Comparison of ENCODE assay signal across 19 cellular contexts in the genomic region with DNA sequence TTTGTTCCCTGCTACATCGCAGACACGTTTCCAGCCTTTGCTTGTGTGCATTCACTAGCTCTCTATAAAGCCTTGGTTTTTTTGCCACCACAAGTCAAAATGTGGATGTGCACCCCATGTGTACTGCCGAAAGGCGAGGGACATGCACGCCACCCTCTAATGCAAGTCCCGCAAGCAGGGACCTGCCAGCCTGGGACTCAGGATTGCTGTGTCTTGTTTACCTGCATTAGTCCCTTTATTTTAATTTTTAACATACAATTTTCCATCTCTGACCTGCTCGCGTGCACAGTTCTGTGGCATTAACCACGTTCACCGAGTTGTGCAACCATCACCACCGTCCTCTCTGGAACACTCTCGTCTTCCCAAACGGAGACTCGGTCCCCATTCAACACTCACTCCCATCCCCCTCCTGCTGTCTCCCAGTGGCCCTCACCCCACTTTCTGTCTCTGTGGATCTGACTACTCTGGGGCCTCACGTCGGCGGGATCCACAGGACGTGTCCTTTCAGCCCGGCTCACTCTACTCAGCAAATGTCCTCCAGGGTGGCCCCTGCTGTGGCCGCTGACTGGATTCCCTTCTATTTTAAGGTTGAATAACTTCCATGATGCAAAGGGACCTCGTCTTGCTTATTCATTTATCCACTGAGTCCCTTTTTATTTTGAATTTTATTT. TPM values are rescaled to one million over a fixed set of nuclear protein-coding genes. Genes with fewer than 3 reads are reported as not detected.
DNase-seq lines count a peak whose midpoint lies in the region; ATAC-seq and TF ChIP-seq lines count a peak whose summit lies in the region.
"Had no signal": no experiment of that assay in that cellular context is flagged by ENCODE, and none has a peak within 500 bp of the region (broad histone marks: within the 10 kb centered on the region; RNA-seq: fewer than 3 reads in every experiment).

No MANE protein-coding gene starts in this region.

- H3K4me1 Mint-ChIP-seq in activated T-cell treated with anti-CD3 and anti-CD28 coated beads, Interleukin-2, amount 50 U/mL, for 4 hours (ENCODE audit: low read depth) = peaks cover 35% of the 10 kb centered on the region
- peaks cover 62 to 68% of the 10 kb centered on the region in 2 donors for H3K4me1 Mint-ChIP-seq in natural killer cell
- H3K4me1 Mint-ChIP-seq in activated T-helper 2 cell treated with anti-CD3 and anti-CD28 coated beads, Interferon-gamma antibody, Interleukin-2, Interleukin-4, amounts not matched to agents 10 μg/mL and 5 μg/mL and 100 μg/mL, durations not matched to agents 14 hours and 24 hours and 36 hours (ENCODE audit: low read depth) = no peaks in the 10 kb centered on the region

- no peaks in the 10 kb centered on the region for H3K27me3 Mint-ChIP-seq in activated T-cell treated with anti-CD3 and anti-CD28 coated beads, Interleukin-2, amount 50 U/mL, for 4 hours (ENCODE audit: low read depth)
- H3K27me3 Mint-ChIP-seq in natural killer cell (ENCODE audit: low read depth in 2 of 2) = no peaks in the 10 kb centered on the region
- no peaks in the 10 kb centered on the region for H3K27me3 Mint-ChIP-seq in activated T-helper 2 cell treated with anti-CD3 and anti-CD28 coated beads, Interferon-gamma antibody, Interleukin-2, Interleukin-4, amounts not matched to agents 10 μg/mL and 5 μg/mL and 100 μg/mL, durations not matched to agents 14 hours and 24 hours and 36 hours (ENCODE audit: low read depth)
- H3K27me3 Mint-ChIP-seq: activated naive CD8-positive, alpha-beta T cell treated with anti-CD3 and anti-CD28 coated beads, Interleukin-2, amount 10 ng/mL, durations not matched to agents 7 days and 5 days had no signal

- peaks cover 34% of the 10 kb centered on the region for H3K36me3 Mint-ChIP-seq in activated T-cell treated with anti-CD3 and anti-CD28 coated beads, Interleukin-2, amount 50 U/mL, for 4 hours (ENCODE audit: insufficient read depth)
- peaks cover 26% of the 10 kb centered on the region for H3K36me3 Mint-ChIP-seq in natural killer cell
- peaks cover 39% of the 10 kb centered on the region for H3K36me3 Mint-ChIP-seq in activated T-helper 2 cell treated with anti-CD3 and anti-CD28 coated beads, Interferon-gamma antibody, Interleukin-2, Interleukin-4, amounts not matched to agents 10 μg/mL and 5 μg/mL and 100 μg/mL, durations not matched to agents 14 hours and 24 hours and 36 hours (ENCODE audit: low read depth)

- H3K27ac ChIP-seq in left ventricle myocardium inferior (replicated peaks) (no peak overlapping the region), suprapubic skin (no peak overlapping the region)
- H3K27ac ChIP-seq: WERI-Rb-1 had no signal

- H3K4me1 ChIP-seq in left ventricle myocardium inferior (peaks cover 15% of the 10 kb centered on the region), suprapubic skin (peaks cover 22% of the 10 kb centered on the region)

- intact Hi-C loops in left cardiac atrium (cut with DNase I) = no loop called here
- intact Hi-C loops in left ventricle myocardium inferior (cut with micrococcal nuclease) = no loop called here
- intact Hi-C loops in natural killer cell (cut with micrococcal nuclease) = no loop called here
- intact Hi-C loops in activated T-helper 2 cell treated with anti-CD3 and anti-CD28 coated beads, Interferon-gamma antibody, Interleukin-2, Interleukin-4, amounts not matched to agents 10 μg/mL and 5 μg/mL and 100 μg/mL, durations not matched to agents 14 hours and 24 hours and 36 hours (cut with micrococcal nuclease) = no loop called here

- H3K9me3 ChIP-seq in left ventricle myocardium inferior (replicated peaks) (no peaks in the 10 kb centered on the region), suprapubic skin (no peaks in the 10 kb centered on the region)

- no peak overlapping the region for H3K4me3 Mint-ChIP-seq in activated T-cell treated with anti-CD3 and anti-CD28 coated beads, Interleukin-2, amount 50 U/mL, for 4 hours
- H3K4me3 Mint-ChIP-seq in natural killer cell = no peak overlapping the region
- H3K4me3 Mint-ChIP-seq in activated T-helper 2 cell treated with anti-CD3 and anti-CD28 coated beads, Interferon-gamma antibody, Interleukin-2, Interleukin-4, amounts not matched to agents 10 μg/mL and 5 μg/mL and 100 μg/mL, durations not matched to agents 14 hours and 24 hours and 36 hours (ENCODE audit: low read depth) = no peak overlapping the region
- H3K4me3 Mint-ChIP-seq: activated naive CD8-positive, alpha-beta T cell treated with anti-CD3 and anti-CD28 coated beads, Interleukin-2, amount 10 ng/mL, durations not matched to agents 7 days and 5 days had no signal

- TF ChIP-seq EP300 in suprapubic skin (IDR thresholded peaks at IDR 0.05) = no peak

- no peak for ATAC-seq in left cardiac atrium
- ATAC-seq in activated T-cell treated with anti-CD3 and anti-CD28 coated beads, Interleukin-2, amount 50 U/mL, for 4 hours = no peak
- ATAC-seq in natural killer cell = no peak
- ATAC-seq: left colon had no signal

- H3K36me3 ChIP-seq in left ventricle myocardium inferior = peaks cover 10% of the 10 kb centered on the region
- no peaks in the 10 kb centered on the region for H3K36me3 ChIP-seq in suprapubic skin
- H3K36me3 ChIP-seq: WERI-Rb-1 had no signal

- DNase-seq in left cardiac atrium (peak; percentile 16), left ventricle myocardium inferior (no peak), natural killer cell (no peak), suprapubic skin (ENCODE audit: low spot score in 2 of 2) (peak; percentile 27 to 53), ecto neural progenitor cell (ENCODE audit: low spot score) (no peak), NOMO-1 treated with DMSO at 0.1 percent for 48 hours (lab: John Stamatoyannopoulos, UW; ENCODE audit: unreplicated experiment) (no peak)
- DNase-seq in activated T-cell treated with anti-CD3 and anti-CD28 coated beads, Interleukin-2, amount 50 U/mL, for 4 hours = peak; percentile 1
- no peak for DNase-seq in activated T-helper 2 cell treated with anti-CD3 and anti-CD28 coated beads, Interferon-gamma antibody, Interleukin-2, Interleukin-4, amounts not matched to agents 10 μg/mL and 5 μg/mL and 100 μg/mL, durations not matched to agents 14 hours and 24 hours and 36 hours (ENCODE audit: low spot score)
- DNase-seq: activated naive CD8-positive, alpha-beta T cell treated with anti-CD3 and anti-CD28 coated beads, Interleukin-2, amount 10 ng/mL, durations not matched to agents 7 days and 5 days; Calu3; dermis blood vessel endothelial cell; midbrain; NCI-H1092; NCI-H524; occipital lobe; SHP77 treated with DMSO at 0.1 percent for 48 hours; stimulated activated CD4-positive, alpha-beta T cell treated with anti-CD3 and anti-CD28 coated beads, Interleukin-2, amount 100 ng/mL, for 48 hours; WERI-Rb-1 had no signal

- H3K9me3 Mint-ChIP-seq in activated T-cell treated with anti-CD3 and anti-CD28 coated beads, Interleukin-2, amount 50 U/mL, for 4 hours = no peaks in the 10 kb centered on the region
- H3K9me3 Mint-ChIP-seq in natural killer cell = no peaks in the 10 kb centered on the region
- H3K9me3 Mint-ChIP-seq in activated T-helper 2 cell treated with anti-CD3 and anti-CD28 coated beads, Interferon-gamma antibody, Interleukin-2, Interleukin-4, amounts not matched to agents 10 μg/mL and 5 μg/mL and 100 μg/mL, durations not matched to agents 14 hours and 24 hours and 36 hours = peaks cover 4% of the 10 kb centered on the region

- H3K4me3 ChIP-seq in left ventricle myocardium inferior = no peak overlapping the region
- H3K4me3 ChIP-seq in suprapubic skin = no peak overlapping the region

- TF ChIP-seq POLR2A in suprapubic skin (IDR thresholded peaks at IDR 0.05) = no peak

- 94% methylated on average over 21 of the region's 21 CpGs for WGBS in suprapubic skin

- H3K27me3 ChIP-seq in left ventricle myocardium inferior (ENCODE audit: low read depth) = no peaks in the 10 kb centered on the region
- no peaks in the 10 kb centered on the region for H3K27me3 ChIP-seq in suprapubic skin

- peak overlapping the region; percentile 64 to 84 for H3K27ac Mint-ChIP-seq in natural killer cell
- no peak overlapping the region for H3K27ac Mint-ChIP-seq in activated T-helper 2 cell treated with anti-CD3 and anti-CD28 coated beads, Interferon-gamma antibody, Interleukin-2, Interleukin-4, amounts not matched to agents 10 μg/mL and 5 μg/mL and 100 μg/mL, durations not matched to agents 14 hours and 24 hours and 36 hours
- H3K27ac Mint-ChIP-seq: activated naive CD8-positive, alpha-beta T cell treated with anti-CD3 and anti-CD28 coated beads, Interleukin-2, amount 10 ng/mL, durations not matched to agents 7 days and 5 days had no signal

- TF ChIP-seq CTCF in left ventricle myocardium inferior (IDR thresholded peaks at IDR 0.05; ENCODE audit: borderline replicate concordance) (no peak), natural killer cell (IDR thresholded peaks at IDR 0.05) (no peak), suprapubic skin (IDR thresholded peaks at IDR 0.05) (no peak)

RNA-seq across cellular contexts. Expression of gene RASA3, which starts 58.4 kb away (rescaled TPM):
- total RNA-seq in left cardiac atrium (10 to 100 TPM; 19.9 to 20.1 TPM), left ventricle myocardium inferior (9.5 TPM), natural killer cell (100 to 1,000 TPM; 252 to 277 (median 274) TPM), suprapubic skin (10 to 100 TPM; 15.3 to 37.1 (median 16.4) TPM)
- 10 to 100 TPM; 23.7 to 28.7 (median 26.6) TPM for total RNA-seq in activated T-cell treated with anti-CD3 and anti-CD28 coated beads, Interleukin-2, amount 50 U/mL, for 4 hours
- 13.7 and 13.9 TPM in 2 replicates for total RNA-seq in activated T-helper 2 cell treated with anti-CD3 and anti-CD28 coated beads, Interferon-gamma antibody, Interleukin-2, Interleukin-4, amounts not matched to agents 10 μg/mL and 5 μg/mL and 100 μg/mL, durations not matched to agents 14 hours and 24 hours and 36 hours

Comparison
In these comparisons a context has a peak if more than half of its experiments do, and no peak if none do; other contexts are left out.
1. DNase-seq: peak in left cardiac atrium (single experiment), activated T-cell treated with anti-CD3 and anti-CD28 coated beads, Interleukin-2, amount 50 U/mL, for 4 hours (single experiment) and suprapubic skin (2 of 2); none in left ventricle myocardium inferior (single experiment), natural killer cell (single experiment), ecto neural progenitor cell (single experiment), activated T-helper 2 cell treated with anti-CD3 and anti-CD28 coated beads, Interferon-gamma antibody, Interleukin-2, Interleukin-4, amounts not matched to agents 10 μg/mL and 5 μg/mL and 100 μg/mL, durations not matched to agents 14 hours and 24 hours and 36 hours (single experiment) and NOMO-1 treated with DMSO at 0.1 percent for 48 hours (single experiment).
2. RNA of gene RASA3, which starts 58.4 kb away (total RNA-seq): 252 to 277 TPM in natural killer cell; 23.7 to 28.7 TPM in activated T-cell treated with anti-CD3 and anti-CD28 coated beads, Interleukin-2, amount 50 U/mL, for 4 hours, 19.9 to 20.1 TPM in left cardiac atrium, 15.3 to 37.1 TPM in suprapubic skin, 13.7 to 13.9 TPM in activated T-helper 2 cell treated with anti-CD3 and anti-CD28 coated beads, Interferon-gamma antibody, Interleukin-2, Interleukin-4, amounts not matched to agents 10 μg/mL and 5 μg/mL and 100 μg/mL, durations not matched to agents 14 hours and 24 hours and 36 hours and 9.5 TPM in left ventricle myocardium inferior (single experiment); every median in the first group is over 4 times any median in the second.